In genomic region chr5:147752033-147752432, GRCh38 we compare ENCODE assay signal across 1 cellular context.
TF ChIP-seq lines count a peak whose summit lies in the region.

No MANE protein-coding gene starts in this region.

TF ChIP-seq in WTC11, 78 proteins besides CTCF, POLR2A, EP300 and RAD21 (continued from another document):
- no peak for TF ChIP-seq E2F4 (CRISPR knock-in tag; IDR thresholded peaks at IDR 0.05; ENCODE audit: borderline replicate concordance, low read depth)
- TF ChIP-seq FOXP4 (CRISPR knock-in tag; IDR thresholded peaks at IDR 0.05) = no peak
- no peak for TF ChIP-seq RORB (CRISPR knock-in tag; IDR thresholded peaks at IDR 0.05)
- TF ChIP-seq ZNF263 (CRISPR knock-in tag; IDR thresholded peaks at IDR 0.05; ENCODE audit: low read depth) = no peak
- no peak for TF ChIP-seq PRRX2 (CRISPR knock-in tag; IDR thresholded peaks at IDR 0.05)
- no peak for TF ChIP-seq STAT6 (CRISPR knock-in tag; conservative IDR thresholded peaks at IDR 0.05; ENCODE audit: low read depth)
